In the genomic region with DNA sequence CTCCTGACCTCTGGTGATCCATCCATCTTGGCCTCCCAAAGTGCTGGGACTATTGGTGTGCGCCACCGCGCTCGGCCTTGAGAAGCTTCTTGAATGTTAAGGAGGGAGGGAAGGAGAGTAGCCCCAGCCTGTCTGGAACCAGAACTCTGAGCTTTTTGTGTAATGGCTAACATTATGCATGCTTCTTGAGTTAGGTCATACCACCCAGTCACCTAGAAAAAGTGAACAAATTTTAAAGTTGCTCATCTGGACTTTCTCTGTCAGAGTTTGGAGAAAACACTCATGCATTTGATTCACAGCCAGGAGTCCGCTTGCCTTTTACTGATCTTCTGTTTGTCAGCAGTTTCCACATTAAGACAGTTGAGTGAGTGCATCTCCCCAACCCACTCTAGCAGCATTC, we compare ENCODE assay signal across 11 cellular contexts.
DNase-seq lines count a peak whose midpoint lies in the region; ATAC-seq, FAIRE-seq and TF ChIP-seq lines count a peak whose summit lies in the region.
"Had no signal": no experiment of that assay in that cellular context is flagged by ENCODE, and none has a peak within 500 bp of the region (broad histone marks: within the 10 kb centered on the region; RNA-seq: fewer than 3 reads in every experiment).

No MANE protein-coding gene starts in this region.

- H3K9me3 Mint-ChIP-seq in activated CD4-positive, alpha-beta memory T cell treated with anti-CD3 and anti-CD28 coated beads for 36 hours, result no peaks in the 10 kb centered on the region
- H3K9me3 Mint-ChIP-seq in activated CD4-positive, alpha-beta memory T cell treated with anti-CD3 and anti-CD28 coated beads, Interleukin-2, amount 10 ng/mL, durations not matched to agents 7 days and 5 days, result no peaks in the 10 kb centered on the region
- H3K9me3 Mint-ChIP-seq in astrocyte (ENCODE audit: unreplicated experiment), result no peaks in the 10 kb centered on the region
- H3K9me3 Mint-ChIP-seq: nephron progenitor cell had no signal

- 92 to 96% methylated on average over 5 of the region's 5 CpGs for WGBS in upper lobe of left lung, 2 donors

- peak; percentile 71 for FAIRE-seq in astrocyte (lab: Jason Lieb, UNC)
- FAIRE-seq: A549 had no signal

- H3K9ac ChIP-seq in astrocyte (ENCODE audit: low read length), result no peak overlapping the region

- H3K27ac ChIP-seq in astrocyte (ENCODE audit: low read depth, low read length) (peak overlapping the region; percentile 75), upper lobe of left lung (no peak overlapping the region)
- H3K27ac ChIP-seq: A549 had no signal

- H4K20me1 ChIP-seq in astrocyte (ENCODE audit: insufficient read depth, low read length), result peaks cover 71% of the 10 kb centered on the region

- DNase-seq in activated CD4-positive, alpha-beta memory T cell treated with anti-CD3 and anti-CD28 coated beads for 36 hours, result no peak
- no peak for DNase-seq in activated CD4-positive, alpha-beta memory T cell treated with anti-CD3 and anti-CD28 coated beads, Interleukin-2, amount 10 ng/mL, durations not matched to agents 7 days and 5 days
- DNase-seq in astrocyte (ENCODE audit: low read depth) (peak; percentile 94), kidney epithelial cell (ENCODE audit: low read depth) (peak; percentile 70), upper lobe of left lung (no peak), HEK293T (ENCODE audit: extremely low spot score) (no peak)
- no peak for DNase-seq in stimulated activated naive CD4-positive, alpha-beta T cell treated with Interleukin-2 at 50 U/mL for 16 hours (lab: John Stamatoyannopoulos, UW)
- DNase-seq: erythroblast, nephron progenitor cell had no signal

- H3K36me3 Mint-ChIP-seq in activated CD4-positive, alpha-beta memory T cell treated with anti-CD3 and anti-CD28 coated beads for 36 hours, result peaks cover 59% of the 10 kb centered on the region
- H3K36me3 Mint-ChIP-seq in activated CD4-positive, alpha-beta memory T cell treated with anti-CD3 and anti-CD28 coated beads, Interleukin-2, amount 10 ng/mL, durations not matched to agents 7 days and 5 days (ENCODE audit: low read depth), result peaks cover 75% of the 10 kb centered on the region
- peaks cover 28% of the 10 kb centered on the region for H3K36me3 Mint-ChIP-seq in astrocyte (ENCODE audit: low read depth, unreplicated experiment)

- intact Hi-C loops in activated CD4-positive, alpha-beta memory T cell treated with anti-CD3 and anti-CD28 coated beads for 36 hours (cut with micrococcal nuclease), result no loop called here

- TF ChIP-seq CTCF in astrocyte (IDR thresholded peaks at IDR 0.05; ENCODE audit: insufficient read depth, low read depth, low read length) (no peak), kidney epithelial cell (IDR thresholded peaks at IDR 0.05; ENCODE audit: insufficient read depth, low read length, poor library complexity, severe bottlenecking) (no peak), upper lobe of left lung (IDR thresholded peaks at IDR 0.05) (no peak)

- CTCF ChIA-PET in activated CD4-positive, alpha-beta memory T cell treated with anti-CD3 and anti-CD28 coated beads for 36 hours (lab: Charles Lee), result interaction anchor here (1.0 kb wide), 1 partner anchor 42 kb away, joined by 3 read pairs; no protein-coding TSS in a partner anchor
- CTCF ChIA-PET in activated CD4-positive, alpha-beta memory T cell treated with anti-CD3 and anti-CD28 coated beads, Interleukin-2, amount 10 ng/mL, durations not matched to agents 7 days and 5 days (lab: Charles Lee), result no interaction called here
- CTCF ChIA-PET in HEK293T (lab: Yijun Ruan, JAX), result no interaction called here

- H3K4me1 Mint-ChIP-seq in activated CD4-positive, alpha-beta memory T cell treated with anti-CD3 and anti-CD28 coated beads for 36 hours (ENCODE audit: low read depth), result peaks cover 70% of the 10 kb centered on the region
- peaks cover 42% of the 10 kb centered on the region for H3K4me1 Mint-ChIP-seq in activated CD4-positive, alpha-beta memory T cell treated with anti-CD3 and anti-CD28 coated beads, Interleukin-2, amount 10 ng/mL, durations not matched to agents 7 days and 5 days
- H3K4me1 Mint-ChIP-seq in astrocyte (ENCODE audit: low read depth, unreplicated experiment), result peaks cover 40% of the 10 kb centered on the region

- H3K27me3 ChIP-seq in astrocyte (ENCODE audit: insufficient read depth, low read length) (no peaks in the 10 kb centered on the region), kidney epithelial cell (ENCODE audit: control insufficient read depth, insufficient read depth, low read length) (no peaks in the 10 kb centered on the region), upper lobe of left lung (no peaks in the 10 kb centered on the region)

- no peak overlapping the region for H3K4me3 Mint-ChIP-seq in activated CD4-positive, alpha-beta memory T cell treated with anti-CD3 and anti-CD28 coated beads for 36 hours
- H3K4me3 Mint-ChIP-seq in activated CD4-positive, alpha-beta memory T cell treated with anti-CD3 and anti-CD28 coated beads, Interleukin-2, amount 10 ng/mL, durations not matched to agents 7 days and 5 days, result no peak overlapping the region
- H3K4me3 Mint-ChIP-seq in astrocyte (ENCODE audit: unreplicated experiment), result peak overlapping the region; percentile 31
- H3K4me3 Mint-ChIP-seq: nephron progenitor cell had no signal

- peaks cover 69% of the 10 kb centered on the region for H3K79me2 ChIP-seq in astrocyte (ENCODE audit: insufficient read depth, low read length)

- TF ChIP-seq POLR2A in upper lobe of left lung (IDR thresholded peaks at IDR 0.05), result no peak

- ATAC-seq in upper lobe of left lung (ENCODE audit: low FRiP score in 2 of 2) (peak; percentile 60 to 67), GM21737 (IDR thresholded peaks at IDR 0.05; ENCODE audit: unreplicated experiment) (no peak)

- H3K4me3 ChIP-seq in astrocyte (ENCODE audit: insufficient read depth, low read depth, low read length), result no peak overlapping the region
- no peak overlapping the region for H3K4me3 ChIP-seq in kidney epithelial cell (ENCODE audit: low read depth, low read length)
- H3K4me3 ChIP-seq in upper lobe of left lung, result no peak overlapping the region
- H3K4me3 ChIP-seq: A549 had no signal

- H3K9me3 ChIP-seq in astrocyte (ENCODE audit: insufficient read depth, low read depth, low read length), result no peaks in the 10 kb centered on the region
- H3K9me3 ChIP-seq in upper lobe of left lung, result no peaks in the 10 kb centered on the region
- H3K9me3 ChIP-seq: A549 had no signal

- H3K36me3 ChIP-seq in astrocyte (ENCODE audit: insufficient read depth, low read length) (peaks cover 20% of the 10 kb centered on the region), kidney epithelial cell (ENCODE audit: control insufficient read depth, insufficient read depth, low read length) (no peaks in the 10 kb centered on the region), upper lobe of left lung (peaks cover 7 to 75% (median 22%) of the 10 kb centered on the region in 4 donors)

- H3K4me1 ChIP-seq in astrocyte (ENCODE audit: insufficient read depth, low read length) (peaks cover 25% of the 10 kb centered on the region), upper lobe of left lung (peaks cover 8 to 42% (median 21%) of the 10 kb centered on the region in 4 donors)

- peak overlapping the region; percentile 9 for H3K27ac Mint-ChIP-seq in activated CD4-positive, alpha-beta memory T cell treated with anti-CD3 and anti-CD28 coated beads for 36 hours
- H3K27ac Mint-ChIP-seq in activated CD4-positive, alpha-beta memory T cell treated with anti-CD3 and anti-CD28 coated beads, Interleukin-2, amount 10 ng/mL, durations not matched to agents 7 days and 5 days, result no peak overlapping the region
- H3K27ac Mint-ChIP-seq in astrocyte (ENCODE audit: unreplicated experiment), result peak overlapping the region; percentile 87
- H3K27ac Mint-ChIP-seq: nephron progenitor cell had no signal

- no peak for TF ChIP-seq EP300 in upper lobe of left lung (IDR thresholded peaks at IDR 0.05)

- H3K27me3 Mint-ChIP-seq in activated CD4-positive, alpha-beta memory T cell treated with anti-CD3 and anti-CD28 coated beads for 36 hours, result no peaks in the 10 kb centered on the region
- no peaks in the 10 kb centered on the region for H3K27me3 Mint-ChIP-seq in activated CD4-positive, alpha-beta memory T cell treated with anti-CD3 and anti-CD28 coated beads, Interleukin-2, amount 10 ng/mL, durations not matched to agents 7 days and 5 days
- H3K27me3 Mint-ChIP-seq in astrocyte (ENCODE audit: low read depth, unreplicated experiment), result no peaks in the 10 kb centered on the region

- no peak overlapping the region for H2AFZ ChIP-seq in astrocyte (ENCODE audit: low read depth, low read length)

- POLR2A ChIA-PET in activated CD4-positive, alpha-beta memory T cell treated with anti-CD3 and anti-CD28 coated beads for 36 hours (lab: Charles Lee), result no interaction called here
- POLR2A ChIA-PET in activated CD4-positive, alpha-beta memory T cell treated with anti-CD3 and anti-CD28 coated beads, Interleukin-2, amount 10 ng/mL, durations not matched to agents 7 days and 5 days (lab: Charles Lee), result no interaction called here
- POLR2A ChIA-PET in HEK293T (lab: Yijun Ruan, JAX), result no interaction called here

- H3K4me2 ChIP-seq in astrocyte (ENCODE audit: low read length), result peak overlapping the region; percentile 37
- H3K4me2 ChIP-seq: A549 had no signal

TF ChIP-seq in HEK293T, 16 proteins besides CTCF, POLR2A, EP300 and RAD21:
- TF ChIP-seq ZNF384 (IDR thresholded peaks at IDR 0.05) (no peak), LEF1 (IDR thresholded peaks at IDR 0.05; ENCODE audit: borderline replicate concordance) (no peak), ARNT (IDR thresholded peaks at IDR 0.05) (no peak), SUZ12 (IDR thresholded peaks at IDR 0.05) (no peak), TARDBP (IDR thresholded peaks at IDR 0.05) (no peak), BHLHE40 (IDR thresholded peaks at IDR 0.05; ENCODE audit: borderline replicate concordance) (no peak), FOXM1 (IDR thresholded peaks at IDR 0.05; ENCODE audit: borderline replicate concordance) (no peak), ELF4 (IDR thresholded peaks at IDR 0.05) (no peak), L3MBTL2 (conservative IDR thresholded peaks at IDR 0.05) (no peak), HDGF (IDR thresholded peaks at IDR 0.05; ENCODE audit: borderline replicate concordance) (no peak), NFRKB (IDR thresholded peaks at IDR 0.05) (no peak), CTBP1 (IDR thresholded peaks at IDR 0.05; ENCODE audit: borderline replicate concordance) (no peak), SP1 (IDR thresholded peaks at IDR 0.05) (no peak), FOXA1 (IDR thresholded peaks at IDR 0.05) (no peak), FOXK2 (IDR thresholded peaks at IDR 0.05) (no peak)
- TF ChIP-seq, protein P1, sequence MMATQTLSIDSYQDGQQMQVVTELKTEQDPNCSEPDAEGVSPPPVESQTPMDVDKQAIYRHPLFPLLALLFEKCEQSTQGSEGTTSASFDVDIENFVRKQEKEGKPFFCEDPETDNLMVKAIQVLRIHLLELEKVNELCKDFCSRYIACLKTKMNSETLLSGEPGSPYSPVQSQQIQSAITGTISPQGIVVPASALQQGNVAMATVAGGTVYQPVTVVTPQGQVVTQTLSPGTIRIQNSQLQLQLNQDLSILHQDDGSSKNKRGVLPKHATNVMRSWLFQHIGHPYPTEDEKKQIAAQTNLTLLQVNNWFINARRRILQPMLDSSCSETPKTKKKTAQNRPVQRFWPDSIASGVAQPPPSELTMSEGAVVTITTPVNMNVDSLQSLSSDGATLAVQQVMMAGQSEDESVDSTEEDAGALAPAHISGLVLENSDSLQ (IDR thresholded peaks at IDR 0.05), result no peak

Comparison
In these comparisons a context has a peak if more than half of its experiments do, and no peak if none do; other contexts are left out.
1. DNase-seq: peak in astrocyte (single experiment) and kidney epithelial cell (single experiment); none in activated CD4-positive, alpha-beta memory T cell treated with anti-CD3 and anti-CD28 coated beads for 36 hours (single experiment), activated CD4-positive, alpha-beta memory T cell treated with anti-CD3 and anti-CD28 coated beads, Interleukin-2, amount 10 ng/mL, durations not matched to agents 7 days and 5 days (single experiment), upper lobe of left lung (0 of 2), HEK293T (single experiment) and stimulated activated naive CD4-positive, alpha-beta T cell treated with Interleukin-2 at 50 U/mL for 16 hours (single experiment).